In genomic region chrX:121308276-121308805, GRCh38 we compare ENCODE assay signal across 10 cellular contexts.
DNase-seq lines count a peak whose midpoint lies in the region; ATAC-seq and FAIRE-seq lines count a peak whose summit lies in the region.
"Had no signal": no experiment of that assay in that cellular context is flagged by ENCODE, and none has a peak within 500 bp of the region (broad histone marks: within the 10 kb centered on the region; RNA-seq: fewer than 3 reads in every experiment).

No MANE protein-coding gene starts in this region.

- no peaks in the 10 kb centered on the region for H3K27me3 Mint-ChIP-seq in activated naive CD4-positive, alpha-beta T cell treated with anti-CD3 and anti-CD28 coated beads for 36 hours (ENCODE audit: low read depth)
- H3K27me3 Mint-ChIP-seq: IgD-negative memory B cell had no signal

- no peaks in the 10 kb centered on the region for H3K9me3 Mint-ChIP-seq in activated naive CD4-positive, alpha-beta T cell treated with anti-CD3 and anti-CD28 coated beads for 36 hours
- H3K9me3 Mint-ChIP-seq: naive B cell had no signal

- peak overlapping the region; percentile 32 for H3K4me3 Mint-ChIP-seq in activated naive CD4-positive, alpha-beta T cell treated with anti-CD3 and anti-CD28 coated beads for 36 hours
- H3K4me3 Mint-ChIP-seq: IgD-negative memory B cell, naive B cell had no signal

- CTCF ChIA-PET in activated naive CD4-positive, alpha-beta T cell treated with anti-CD3 and anti-CD28 coated beads for 36 hours (lab: Charles Lee), result interaction anchor here (0.6 kb wide), 1 partner anchor 37 kb away, joined by 4 read pairs; no protein-coding TSS in a partner anchor

- ATAC-seq in GM18858 (IDR thresholded peaks at IDR 0.05; ENCODE audit: unreplicated experiment) (peak; percentile 77), HG02973 (IDR thresholded peaks at IDR 0.05; ENCODE audit: unreplicated experiment) (peak; percentile 81)

- peak; percentile 51 for FAIRE-seq in islet of Langerhans (lab: Jason Lieb, UNC)

- DNase-seq in Ammon's horn (ENCODE audit: low spot score), result peak; percentile 67
- peak; percentile 31 for DNase-seq in NCI-H510A treated with DMSO at 0.1 percent for 48 hours (lab: John Stamatoyannopoulos, UW)
- peak; percentile 83 for DNase-seq in activated naive CD4-positive, alpha-beta T cell treated with anti-CD3 and anti-CD28 coated beads for 36 hours
- DNase-seq in stimulated activated CD8-positive, alpha-beta memory T cell treated with anti-CD3 and anti-CD28 coated beads, Interleukin-15, amount 100 ng/mL, for 48 hours (ENCODE audit: low read depth in 2 of 2), result peak; percentile 40 to 47
- no peak for DNase-seq in T-helper 9 cell
- DNase-seq: naive B cell had no signal

- no peaks in the 10 kb centered on the region for H3K36me3 Mint-ChIP-seq in activated naive CD4-positive, alpha-beta T cell treated with anti-CD3 and anti-CD28 coated beads for 36 hours (ENCODE audit: low read depth)
- H3K36me3 Mint-ChIP-seq: IgD-negative memory B cell, naive B cell had no signal

- intact Hi-C loops in activated naive CD4-positive, alpha-beta T cell treated with anti-CD3 and anti-CD28 coated beads for 36 hours (cut with micrococcal nuclease), result loop anchor here (1.0 to 5.0 kb wide), 11 partner anchors 50 to 1061 kb away; no protein-coding TSS in a partner anchor

- H3K4me1 Mint-ChIP-seq in activated naive CD4-positive, alpha-beta T cell treated with anti-CD3 and anti-CD28 coated beads for 36 hours (ENCODE audit: low read depth), result peaks cover 23% of the 10 kb centered on the region
- H3K4me1 Mint-ChIP-seq: IgD-negative memory B cell, naive B cell had no signal

- H3K27ac Mint-ChIP-seq in activated naive CD4-positive, alpha-beta T cell treated with anti-CD3 and anti-CD28 coated beads for 36 hours, result peak overlapping the region; percentile 77
- H3K27ac Mint-ChIP-seq: IgD-negative memory B cell, naive B cell had no signal
